ENCODE assay signal across 13 cellular contexts in genomic region chr6:39923394-39923793, GRCh38. TPM values are rescaled to one million over a fixed set of nuclear protein-coding genes. Genes with fewer than 3 reads are reported as not detected.
DNase-seq lines count a peak whose midpoint lies in the region; TF ChIP-seq lines count a peak whose summit lies in the region.
"Had no signal": no experiment of that assay in that cellular context is flagged by ENCODE, and none has a peak within 500 bp of the region (broad histone marks: within the 10 kb centered on the region; RNA-seq: fewer than 3 reads in every experiment).

No MANE protein-coding gene starts in this region.

- TF ChIP-seq RAD21 in Ishikawa (IDR thresholded peaks at IDR 0.05; ENCODE audit: low read depth), result no peak

- no peaks in the 10 kb centered on the region for H3K9me3 ChIP-seq in left ventricle myocardium inferior (replicated peaks)
- H3K9me3 ChIP-seq in stomach, result no peaks in the 10 kb centered on the region

- TF ChIP-seq EP300 in Ishikawa (IDR thresholded peaks at IDR 0.05; ENCODE audit: borderline replicate concordance) (no peak), stomach (IDR thresholded peaks at IDR 0.05) (no peak)

- H3K36me3 ChIP-seq in left ventricle myocardium inferior, result peaks cover 77% of the 10 kb centered on the region
- H3K36me3 ChIP-seq in stomach, result peaks cover 18 to 64% (median 52%) of the 10 kb centered on the region in 4 donors

- no peak overlapping the region for H3K4me3 Mint-ChIP-seq in activated T-helper 1 cell treated with anti-CD3 and anti-CD28 coated beads, Interleukin-12 subunit alpha, Interleukin-12 subunit beta, Interleukin-2, Interleukin-4 antibody, amounts not matched to agents 30 ng/mL and 10 ng/mL and 1 ng/mL, durations not matched to agents 14 hours and 24 hours and 36 hours
- no peak overlapping the region for H3K4me3 Mint-ChIP-seq in endothelial cell (ENCODE audit: unreplicated experiment)

- H3K9me3 Mint-ChIP-seq in activated T-helper 1 cell treated with anti-CD3 and anti-CD28 coated beads, Interleukin-12 subunit alpha, Interleukin-12 subunit beta, Interleukin-2, Interleukin-4 antibody, amounts not matched to agents 30 ng/mL and 10 ng/mL and 1 ng/mL, durations not matched to agents 14 hours and 24 hours and 36 hours, result peaks cover 5% of the 10 kb centered on the region
- H3K9me3 Mint-ChIP-seq in endothelial cell (ENCODE audit: unreplicated experiment), result no peaks in the 10 kb centered on the region

- no peak overlapping the region for H3K27ac Mint-ChIP-seq in activated T-helper 1 cell treated with anti-CD3 and anti-CD28 coated beads, Interleukin-12 subunit alpha, Interleukin-12 subunit beta, Interleukin-2, Interleukin-4 antibody, amounts not matched to agents 30 ng/mL and 10 ng/mL and 1 ng/mL, durations not matched to agents 14 hours and 24 hours and 36 hours
- H3K27ac Mint-ChIP-seq in endothelial cell (ENCODE audit: unreplicated experiment), result no peak overlapping the region

- no peaks in the 10 kb centered on the region for H3K4me1 Mint-ChIP-seq in activated T-helper 1 cell treated with anti-CD3 and anti-CD28 coated beads, Interleukin-12 subunit alpha, Interleukin-12 subunit beta, Interleukin-2, Interleukin-4 antibody, amounts not matched to agents 30 ng/mL and 10 ng/mL and 1 ng/mL, durations not matched to agents 14 hours and 24 hours and 36 hours (ENCODE audit: low read depth)
- H3K4me1 Mint-ChIP-seq in endothelial cell (ENCODE audit: unreplicated experiment), result no peaks in the 10 kb centered on the region

- H3K27me3 ChIP-seq in left ventricle myocardium inferior (ENCODE audit: low read depth) (no peaks in the 10 kb centered on the region), stomach (no peaks in the 10 kb centered on the region)

- no peak for TF ChIP-seq CTCF in VCaP (conservative IDR thresholded peaks at IDR 0.05)
- TF ChIP-seq CTCF in left ventricle myocardium inferior (IDR thresholded peaks at IDR 0.05; ENCODE audit: borderline replicate concordance), result no peak
- no peak for TF ChIP-seq CTCF in stomach (IDR thresholded peaks at IDR 0.05)
- TF ChIP-seq CTCF in endothelial cell (IDR thresholded peaks at IDR 0.05; ENCODE audit: unreplicated experiment), result no peak

- intact Hi-C loops in left ventricle myocardium inferior (cut with micrococcal nuclease) (no loop called here), stomach (cut with DNase I; ENCODE audit: low total_unique reads) (no loop called here)
- intact Hi-C loops in activated T-helper 1 cell treated with anti-CD3 and anti-CD28 coated beads, Interleukin-12 subunit alpha, Interleukin-12 subunit beta, Interleukin-2, Interleukin-4 antibody, amounts not matched to agents 30 ng/mL and 10 ng/mL and 1 ng/mL, durations not matched to agents 14 hours and 24 hours and 36 hours (cut with micrococcal nuclease), result no loop called here

- DNase-seq in left ventricle myocardium inferior (peak; percentile 73), stomach (peak; percentile 89), RKO (ENCODE audit: low spot score) (no peak), endothelial cell (ENCODE audit: low spot score) (no peak), DMS114 treated with DMSO at 0.1 percent for 48 hours (lab: John Stamatoyannopoulos, UW; ENCODE audit: unreplicated experiment) (no peak)
- no peak for DNase-seq in activated T-helper 1 cell treated with anti-CD3 and anti-CD28 coated beads, Interleukin-12 subunit alpha, Interleukin-12 subunit beta, Interleukin-2, Interleukin-4 antibody, amounts not matched to agents 30 ng/mL and 10 ng/mL and 1 ng/mL, durations not matched to agents 14 hours and 24 hours and 36 hours (ENCODE audit: low spot score)
- DNase-seq: activated CD4-positive, CD25-positive, alpha-beta regulatory T cell treated with anti-CD3 and anti-CD28 coated beads, Interleukin-2, amount 50 U/mL, for 72 hours; activated effector memory CD4-positive, alpha-beta T cell treated with anti-CD3 and anti-CD28 coated beads, Interleukin-2, amount 50 U/mL, for 16 hours; GM23248; KBM-7; NCI-H2227 treated with DMSO at 0.1 percent for 48 hours had no signal

- H3K4me3 ChIP-seq in left ventricle myocardium inferior, result no peak overlapping the region
- H3K4me3 ChIP-seq in stomach, result no peak overlapping the region
- H3K4me3 ChIP-seq: GM23248 had no signal

- H3K4me1 ChIP-seq in left ventricle myocardium inferior, result peaks cover 57% of the 10 kb centered on the region
- H3K4me1 ChIP-seq in stomach, result peaks cover 0 to 41% (median 21%) of the 10 kb centered on the region in 4 donors

- no peaks in the 10 kb centered on the region for H3K36me3 Mint-ChIP-seq in activated T-helper 1 cell treated with anti-CD3 and anti-CD28 coated beads, Interleukin-12 subunit alpha, Interleukin-12 subunit beta, Interleukin-2, Interleukin-4 antibody, amounts not matched to agents 30 ng/mL and 10 ng/mL and 1 ng/mL, durations not matched to agents 14 hours and 24 hours and 36 hours (ENCODE audit: low read depth)
- peaks cover 30% of the 10 kb centered on the region for H3K36me3 Mint-ChIP-seq in endothelial cell (ENCODE audit: low read depth, unreplicated experiment)

- no peak for TF ChIP-seq POLR2A in stomach (IDR thresholded peaks at IDR 0.05)

- 29 to 68% (median 35%) methylated on average over 5 of the region's 5 CpGs; no CpG with 5 or more reads in 1 of the 5 donors for WGBS in stomach, 5 donors

- H3K27me3 Mint-ChIP-seq in activated T-helper 1 cell treated with anti-CD3 and anti-CD28 coated beads, Interleukin-12 subunit alpha, Interleukin-12 subunit beta, Interleukin-2, Interleukin-4 antibody, amounts not matched to agents 30 ng/mL and 10 ng/mL and 1 ng/mL, durations not matched to agents 14 hours and 24 hours and 36 hours (ENCODE audit: insufficient read depth), result no peaks in the 10 kb centered on the region
- peaks cover 6% of the 10 kb centered on the region for H3K27me3 Mint-ChIP-seq in endothelial cell (ENCODE audit: unreplicated experiment)

- H3K27ac ChIP-seq in VCaP, result peak overlapping the region; percentile 45; the same call in 1 of the 2 replicates
- peak overlapping the region; percentile 61 for H3K27ac ChIP-seq in left ventricle myocardium inferior (replicated peaks)
- H3K27ac ChIP-seq in stomach, result peak overlapping the region in 3 of 5 donors; percentile 2 to 42 (median 7)
- H3K27ac ChIP-seq: GM23248 had no signal

TF ChIP-seq in Ishikawa, 13 proteins besides CTCF, POLR2A, EP300 and RAD21:
- TF ChIP-seq CEBPB (IDR thresholded peaks at IDR 0.05), result no peak
- peak; percentile 41; the same call in 1 of the 2 replicates for TF ChIP-seq NFIC (IDR thresholded peaks at IDR 0.05)

RNA-seq across cellular contexts. Expression of gene MOCS1, which starts 10.9 kb away (rescaled TPM):
- total RNA-seq in left ventricle myocardium inferior, result 28.6 TPM
- total RNA-seq in stomach, result 10 to 100 TPM in 3 of 5 donors, 1 to 10 TPM in 2; 4.0 to 15.4 (median 13.6) TPM
- 10 to 100 TPM in 1 of 3 donors, 1 to 10 TPM in 2; 6.3 to 11.3 (median 8.7) TPM for polyA plus RNA-seq in stomach
- total RNA-seq in activated T-helper 1 cell treated with anti-CD3 and anti-CD28 coated beads, Interleukin-12 subunit alpha, Interleukin-12 subunit beta, Interleukin-2, Interleukin-4 antibody, amounts not matched to agents 30 ng/mL and 10 ng/mL and 1 ng/mL, durations not matched to agents 14 hours and 24 hours and 36 hours, result 0.31 and 1.2 TPM in 2 replicates
- total RNA-seq in endothelial cell (ENCODE audit: unreplicated experiment), result 15.8 TPM

Comparison
In these comparisons a context has a peak if more than half of its experiments do, and no peak if none do; other contexts are left out.
1. H3K27ac ChIP-seq: peak in every context shown above with its lines; median percentile 61 in left ventricle myocardium inferior; 45 in VCaP; 7 in stomach.
2. DNase-seq: peak in left ventricle myocardium inferior (single experiment) and stomach (single experiment); none in RKO (single experiment), activated T-helper 1 cell treated with anti-CD3 and anti-CD28 coated beads, Interleukin-12 subunit alpha, Interleukin-12 subunit beta, Interleukin-2, Interleukin-4 antibody, amounts not matched to agents 30 ng/mL and 10 ng/mL and 1 ng/mL, durations not matched to agents 14 hours and 24 hours and 36 hours (single experiment), endothelial cell (single experiment) and DMS114 treated with DMSO at 0.1 percent for 48 hours (single experiment).